8 cellular contexts compared by ENCODE assay signal in the genomic region with DNA sequence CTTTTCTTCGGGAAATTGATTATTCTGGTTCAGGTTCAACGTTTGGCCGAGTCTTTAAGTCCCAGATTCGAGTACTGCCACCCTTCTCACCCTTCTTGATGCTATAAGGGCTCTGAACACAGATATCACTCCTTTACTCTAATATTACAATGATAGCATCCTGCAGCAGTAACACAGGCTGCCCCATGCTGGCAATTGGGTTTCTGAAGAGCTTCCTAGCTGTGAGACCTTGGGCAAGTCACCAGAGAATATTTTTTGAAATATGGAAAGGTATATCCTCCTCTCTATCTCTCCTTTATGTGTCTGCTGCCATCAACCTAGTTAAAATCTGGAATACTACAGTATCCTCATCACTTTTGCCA. TPM values are rescaled to one million over a fixed set of nuclear protein-coding genes. Genes with fewer than 3 reads are reported as not detected.
DNase-seq lines count a peak whose midpoint lies in the region; ATAC-seq and TF ChIP-seq lines count a peak whose summit lies in the region.

No MANE protein-coding gene starts in this region.

- CTCF ChIA-PET in activated naive CD4-positive, alpha-beta T cell treated with anti-CD3 and anti-CD28 coated beads, Interleukin-2, amount 10 ng/mL, durations not matched to agents 7 days and 5 days (lab: Charles Lee), result no interaction called here

- intact Hi-C loops in ovary (cut with DNase I), result loop anchor here in 1 of 4 donors (10.0 kb wide), 1 partner anchor 1479 kb away; no protein-coding TSS in a partner anchor

- H3K36me3 ChIP-seq in ovary, result no peaks in the 10 kb centered on the region

- H3K27ac ChIP-seq in ovary, result no peak overlapping the region

- DNase-seq in activated naive CD4-positive, alpha-beta T cell treated with anti-CD3 and anti-CD28 coated beads, Interleukin-2, amount 10 ng/mL, durations not matched to agents 7 days and 5 days, result no peak
- no peak for DNase-seq in activated naive CD4-positive, alpha-beta T cell treated with Interleukin-2 at 50 U/mL for 16 hours
- no peak for DNase-seq in central memory CD8-positive, alpha-beta T cell (ENCODE audit: low spot score in 2 of 2)
- no peak for DNase-seq in ovary
- no peak for DNase-seq in NCI-H526 (lab: John Stamatoyannopoulos, UW)
- no peak for DNase-seq in hippocampal formation (lab: John Stamatoyannopoulos, UW)
- DNase-seq in HK-2 (ENCODE audit: unreplicated experiment), result no peak

- peak overlapping the region; percentile 89 for H3K4me3 Mint-ChIP-seq in activated naive CD4-positive, alpha-beta T cell treated with anti-CD3 and anti-CD28 coated beads, Interleukin-2, amount 10 ng/mL, durations not matched to agents 7 days and 5 days
- peak overlapping the region; percentile 98 for H3K4me3 Mint-ChIP-seq in central memory CD8-positive, alpha-beta T cell

- no peaks in the 10 kb centered on the region for H3K9me3 ChIP-seq in ovary

- H3K9me3 Mint-ChIP-seq in activated naive CD4-positive, alpha-beta T cell treated with anti-CD3 and anti-CD28 coated beads, Interleukin-2, amount 10 ng/mL, durations not matched to agents 7 days and 5 days, result no peaks in the 10 kb centered on the region
- H3K9me3 Mint-ChIP-seq in central memory CD8-positive, alpha-beta T cell, result no peaks in the 10 kb centered on the region

- no peaks in the 10 kb centered on the region for H3K36me3 Mint-ChIP-seq in activated naive CD4-positive, alpha-beta T cell treated with anti-CD3 and anti-CD28 coated beads, Interleukin-2, amount 10 ng/mL, durations not matched to agents 7 days and 5 days
- H3K36me3 Mint-ChIP-seq in central memory CD8-positive, alpha-beta T cell (ENCODE audit: insufficient read depth), result peaks cover 6% of the 10 kb centered on the region

- H3K27me3 Mint-ChIP-seq in activated naive CD4-positive, alpha-beta T cell treated with anti-CD3 and anti-CD28 coated beads, Interleukin-2, amount 10 ng/mL, durations not matched to agents 7 days and 5 days, result no peaks in the 10 kb centered on the region
- peaks cover under 1% of the 10 kb centered on the region for H3K27me3 Mint-ChIP-seq in central memory CD8-positive, alpha-beta T cell

- no peaks in the 10 kb centered on the region for H3K27me3 ChIP-seq in ovary

- H3K4me3 ChIP-seq in ovary, result peak overlapping the region; percentile 61

- ATAC-seq in HG03175 (IDR thresholded peaks at IDR 0.05; ENCODE audit: unreplicated experiment), result peak; percentile 19
- ATAC-seq in central memory CD8-positive, alpha-beta T cell (replicated peaks; ENCODE audit: extremely low read depth, poor library complexity, severe bottlenecking), result peak; percentile 21

- peaks cover 28% of the 10 kb centered on the region for H3K4me1 Mint-ChIP-seq in activated naive CD4-positive, alpha-beta T cell treated with anti-CD3 and anti-CD28 coated beads, Interleukin-2, amount 10 ng/mL, durations not matched to agents 7 days and 5 days
- peaks cover 26% of the 10 kb centered on the region for H3K4me1 Mint-ChIP-seq in central memory CD8-positive, alpha-beta T cell

- no peak for TF ChIP-seq CTCF in ovary (IDR thresholded peaks at IDR 0.05)

- H3K4me1 ChIP-seq in ovary (ENCODE audit: insufficient read depth), result no peaks in the 10 kb centered on the region

- no peak for TF ChIP-seq EP300 in ovary (IDR thresholded peaks at IDR 0.05)

- H3K27ac Mint-ChIP-seq in activated naive CD4-positive, alpha-beta T cell treated with anti-CD3 and anti-CD28 coated beads, Interleukin-2, amount 10 ng/mL, durations not matched to agents 7 days and 5 days, result no peak overlapping the region
- peak overlapping the region; percentile 97 for H3K27ac Mint-ChIP-seq in central memory CD8-positive, alpha-beta T cell (ENCODE audit: low read depth)

- WGBS in ovary, 3 donors, result 14 to 15% (median 15%) methylated on average over 4 of the region's 4 CpGs

- no peak for TF ChIP-seq POLR2A in ovary (IDR thresholded peaks at IDR 0.05)

RNA-seq across cellular contexts. Expression of a gene that starts 0.3 kb away (rescaled TPM):
- 1 to 10 TPM; 2.5 to 6.0 (median 5.1) TPM for total RNA-seq in ovary
- 1 to 10 TPM; 1.3 to 1.6 TPM for polyA plus RNA-seq in ovary
